ENCODE assay signal across 22 cellular contexts in the genomic region with DNA sequence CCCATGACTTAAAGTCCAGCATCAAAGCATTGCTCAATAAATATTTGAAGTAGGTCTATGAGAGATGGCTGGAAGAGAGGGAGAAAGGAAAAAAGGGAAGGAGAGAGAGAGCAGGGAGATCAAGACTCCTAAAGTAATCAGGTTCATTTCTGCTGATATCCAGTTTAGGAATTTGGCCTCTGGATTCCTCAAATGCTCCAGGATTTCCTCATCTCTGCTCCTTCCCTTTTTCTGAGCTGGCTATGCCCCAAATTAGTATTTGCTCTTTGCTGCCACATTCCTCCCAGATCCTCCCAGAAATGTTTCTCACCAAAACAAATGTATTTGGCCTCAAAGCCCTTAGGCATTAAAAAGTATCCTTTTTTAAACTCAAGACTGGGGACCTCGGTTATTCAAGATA.
A peak's percentile ranks its signal among the peaks of the same experiment; 100 is the strongest.
DNase-seq lines count a peak whose midpoint lies in the region; ATAC-seq, FAIRE-seq and TF ChIP-seq lines count a peak whose summit lies in the region.
"Had no signal": no experiment of that assay in that cellular context is flagged by ENCODE, and none has a peak within 500 bp of the region (broad histone marks: within the 10 kb centered on the region; RNA-seq: fewer than 3 reads in every experiment).

No MANE protein-coding gene starts in this region.

- FAIRE-seq in H54 (lab: Jason Lieb, UNC), result peak; percentile 71
- FAIRE-seq: GM12891, islet of Langerhans had no signal

- H3K4me3 ChIP-seq in AG09309 (ENCODE audit: control insufficient read depth, low read depth, low read length) (no peak overlapping the region), body of pancreas (no peak overlapping the region), mesendoderm (ENCODE audit: low read length) (no peak overlapping the region), ascending aorta (no peak overlapping the region)
- H3K4me3 ChIP-seq: gastrocnemius medialis, prostate gland, thyroid gland had no signal

- H3K27ac ChIP-seq in body of pancreas (no peak overlapping the region), mesendoderm (ENCODE audit: low read depth, low read length) (no peak overlapping the region), ascending aorta (no peak overlapping the region)
- H3K27ac ChIP-seq: C4-2B, gastrocnemius medialis, prostate gland, thyroid gland had no signal

- H3K79me2 ChIP-seq in mesendoderm (ENCODE audit: control insufficient read depth, insufficient read depth, low read length), result no peaks in the 10 kb centered on the region

- no peak overlapping the region for H2BK120ac ChIP-seq in mesendoderm (ENCODE audit: low read depth, low read length)

- H3K4me2 ChIP-seq in mesendoderm (ENCODE audit: low read length), result no peak overlapping the region

- intact Hi-C loops in body of pancreas (cut with DNase I) (no loop called here), ascending aorta (cut with DNase I) (no loop called here)

- no peaks in the 10 kb centered on the region for H3K4me1 ChIP-seq in body of pancreas
- peaks cover 6% of the 10 kb centered on the region for H3K4me1 ChIP-seq in mesendoderm (ENCODE audit: control insufficient read depth, low read depth, low read length)
- no peaks in the 10 kb centered on the region for H3K4me1 ChIP-seq in ascending aorta
- H3K4me1 ChIP-seq: gastrocnemius medialis, prostate gland, thyroid gland had no signal

- peak; percentile 10 for DNase-seq in AG09309 (ENCODE audit: low read depth)
- no peak for DNase-seq in H54 (ENCODE audit: insufficient read length, low spot score)
- no peak for DNase-seq in body of pancreas
- DNase-seq in mesendoderm, result peak; percentile 86
- no peak for DNase-seq in NCI-H2029 (lab: John Stamatoyannopoulos, UW)
- no peak for DNase-seq in COR-L47 (lab: John Stamatoyannopoulos, UW)
- DNase-seq in NCI-H1694 (lab: John Stamatoyannopoulos, UW), result no peak
- DNase-seq in ascending aorta (ENCODE audit: low spot score in 2 of 2), result no peak
- DNase-seq: activated CD4-positive, alpha-beta T cell treated with anti-CD3 and anti-CD28 coated beads for 36 hours; activated naive CD8-positive, alpha-beta T cell treated with anti-CD3 and anti-CD28 coated beads, Interleukin-2, amount 50 U/mL, for 24 hours; activated T-cell treated with anti-CD3 and anti-CD28 coated beads for 4 hours; DMS79 treated with DMSO at 0.1 percent for 48 hours; gastrocnemius medialis; NCI-H146; NCI-H524 treated with DMSO at 0.1 percent for 48 hours; stimulated activated CD4-positive, alpha-beta T cell treated with anti-CD3 and anti-CD28 coated beads, Interleukin-2, amount 100 ng/mL, for 24 hours; stimulated activated CD8-positive, alpha-beta memory T cell treated with anti-CD3 and anti-CD28 coated beads, Interleukin-4, amount 100 ng/mL, for 48 hours; thyroid gland had no signal

- no peak overlapping the region for H3K18ac ChIP-seq in mesendoderm (ENCODE audit: low read length)

- H4K8ac ChIP-seq in mesendoderm (ENCODE audit: low read depth, low read length), result no peak overlapping the region

- H3K36me3 ChIP-seq in body of pancreas (replicated peaks in 1 of 2; ENCODE audit: insufficient read depth in 1 of 2, low read depth in 2 of 2) (no peaks in the 10 kb centered on the region), mesendoderm (ENCODE audit: control insufficient read depth, insufficient read depth, low read length) (no peaks in the 10 kb centered on the region), ascending aorta (no peaks in the 10 kb centered on the region)
- H3K36me3 ChIP-seq: gastrocnemius medialis, prostate gland, thyroid gland had no signal

- no peak overlapping the region for H2BK15ac ChIP-seq in mesendoderm (replicated peaks; ENCODE audit: low read depth)

- no peak overlapping the region for H2BK5ac ChIP-seq in mesendoderm (ENCODE audit: low read length)

- TF ChIP-seq CTCF in AG09309 (IDR thresholded peaks at IDR 0.05; ENCODE audit: control insufficient read depth, insufficient read depth, low read depth, low read length, missing control alignments) (no peak), body of pancreas (IDR thresholded peaks at IDR 0.05) (no peak), ascending aorta (IDR thresholded peaks at IDR 0.05) (no peak)

- no peak overlapping the region for H3K9ac ChIP-seq in mesendoderm (ENCODE audit: low read length)

- H3K27me3 ChIP-seq in body of pancreas (no peaks in the 10 kb centered on the region), mesendoderm (ENCODE audit: insufficient read depth, low read length, poor library complexity) (no peaks in the 10 kb centered on the region), ascending aorta (no peaks in the 10 kb centered on the region)
- H3K27me3 ChIP-seq: gastrocnemius medialis, thyroid gland had no signal

- no peaks in the 10 kb centered on the region for H3K9me3 ChIP-seq in body of pancreas
- H3K9me3 ChIP-seq in ascending aorta, result no peaks in the 10 kb centered on the region
- H3K9me3 ChIP-seq: gastrocnemius medialis, prostate gland, thyroid gland had no signal

- ATAC-seq in body of pancreas, result peak; percentile 30
- ATAC-seq: activated CD4-positive, alpha-beta T cell treated with anti-CD3 and anti-CD28 coated beads for 36 hours; activated naive CD8-positive, alpha-beta T cell treated with anti-CD3 and anti-CD28 coated beads, Interleukin-2, amount 50 U/mL, for 24 hours; gastrocnemius medialis had no signal

- H4K5ac ChIP-seq in mesendoderm (ENCODE audit: low read length), result no peak overlapping the region

- H3K23ac ChIP-seq in mesendoderm (ENCODE audit: low read length), result no peak overlapping the region

- 45 to 48% methylated on average over 1 of the region's 1 CpG for WGBS in body of pancreas, 2 donors
- no CpG with 5 or more reads among the region's 1 CpG for WGBS in mesendoderm (ENCODE audit: extremely low coverage, insufficient coverage, low lambda C conversion rate)

- H3K79me1 ChIP-seq in mesendoderm (ENCODE audit: low read length), result no peaks in the 10 kb centered on the region

- H3K4ac ChIP-seq in mesendoderm (ENCODE audit: low read depth, low read length), result no peak overlapping the region

- no peak overlapping the region for H3K56ac ChIP-seq in mesendoderm (ENCODE audit: low read length)

- H2AK5ac ChIP-seq in mesendoderm (ENCODE audit: low read length), result no peak overlapping the region

- TF ChIP-seq POLR2A in H54 (IDR thresholded peaks at IDR 0.05; ENCODE audit: low read depth, low read length) (no peak), body of pancreas (IDR thresholded peaks at IDR 0.05) (no peak)

Comparison
In these comparisons a context has a peak if more than half of its experiments do, and no peak if none do; other contexts are left out.
1. DNase-seq: peak in AG09309 (single experiment) and mesendoderm (single experiment); none in H54 (single experiment), body of pancreas (0 of 4), NCI-H2029 (single experiment), COR-L47 (single experiment), NCI-H1694 (single experiment) and ascending aorta (0 of 2).